Comparison of ENCODE assay signal across 18 cellular contexts in the genomic region with DNA sequence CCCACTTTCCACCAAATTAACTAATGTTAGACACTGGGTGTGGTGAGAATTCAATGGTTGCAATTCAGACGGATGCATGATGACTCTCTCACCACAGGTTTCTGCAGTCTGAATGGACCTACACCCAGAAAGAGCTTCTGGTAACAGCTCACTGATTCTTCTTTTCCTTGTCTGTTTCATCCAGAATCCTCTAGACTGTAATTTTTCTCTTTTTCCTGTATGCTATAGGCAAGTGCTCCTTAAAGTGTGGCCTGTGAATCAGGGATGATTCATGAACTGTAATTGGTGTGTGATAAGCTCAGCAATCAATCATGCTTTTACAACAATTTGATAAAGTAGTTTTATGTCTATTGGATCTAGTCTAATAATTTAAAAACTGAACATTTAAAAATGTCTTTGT. TPM values are rescaled to one million over a fixed set of nuclear protein-coding genes. Genes with fewer than 3 reads are reported as not detected.
DNase-seq lines count a peak whose midpoint lies in the region; ATAC-seq, FAIRE-seq and TF ChIP-seq lines count a peak whose summit lies in the region.
"Had no signal": no experiment of that assay in that cellular context is flagged by ENCODE, and none has a peak within 500 bp of the region (broad histone marks: within the 10 kb centered on the region; RNA-seq: fewer than 3 reads in every experiment).

No MANE protein-coding gene starts in this region.

- H4K20me1 ChIP-seq in keratinocyte (ENCODE audit: control insufficient read depth, extremely low read depth, insufficient read depth, low read length), result no peaks in the 10 kb centered on the region

- no peak overlapping the region for H2AFZ ChIP-seq in keratinocyte (ENCODE audit: control insufficient read depth, low read length)

- dilution Hi-C loops in keratinocyte (cut with MboI; ENCODE audit: extremely low pct_ligation_motif_present, low sequenced_read_pairs), result no loop called here

- H3K27me3 Mint-ChIP-seq in HFFc6 (ENCODE audit: insufficient read depth), result peaks cover 17% of the 10 kb centered on the region
- H3K27me3 Mint-ChIP-seq: brain had no signal

- no peak overlapping the region for H3K4me3 Mint-ChIP-seq in HFFc6
- H3K4me3 Mint-ChIP-seq: brain, IgD-negative memory B cell had no signal

- H3K36me3 ChIP-seq in adipocyte (ENCODE audit: control insufficient read depth, insufficient read depth, low read length, severe bottlenecking) (no peaks in the 10 kb centered on the region), keratinocyte (ENCODE audit: control insufficient read depth in 2 of 2, extremely low read depth in 1 of 2, insufficient read depth in 2 of 2, low read length in 2 of 2) (no peaks in the 10 kb centered on the region)
- H3K36me3 ChIP-seq: tibial artery had no signal

- H3K9me3 ChIP-seq in A549 (no peaks in the 10 kb centered on the region), adipocyte (ENCODE audit: control insufficient read depth, low read length) (no peaks in the 10 kb centered on the region), keratinocyte (ENCODE audit: control insufficient read depth, low read depth, low read length) (no peaks in the 10 kb centered on the region)
- H3K9me3 ChIP-seq: tibial artery had no signal

- H3K27me3 ChIP-seq in adipocyte (replicated peaks; ENCODE audit: control insufficient read depth, insufficient read depth, low read length), result no peaks in the 10 kb centered on the region
- no peaks in the 10 kb centered on the region for H3K27me3 ChIP-seq in keratinocyte (ENCODE audit: control insufficient read depth, extremely low read depth, insufficient read depth, low read length)
- H3K27me3 ChIP-seq: tibial artery had no signal

- peaks cover 53% of the 10 kb centered on the region for H3K4me1 Mint-ChIP-seq in HFFc6 (ENCODE audit: low read depth)
- H3K4me1 Mint-ChIP-seq: IgD-negative memory B cell had no signal

- TF ChIP-seq EP300 in A549 (IDR thresholded peaks at IDR 0.05), result no peak

- POLR2A ChIA-PET in A549 (lab: Yijun Ruan, JAX), result no interaction called here

- H3K4me2 ChIP-seq in A549, result peak overlapping the region; percentile 64
- peak overlapping the region; percentile 65 for H3K4me2 ChIP-seq in keratinocyte (ENCODE audit: control insufficient read depth, extremely low read depth, insufficient read depth, low read depth, low read length)

- H3K79me2 ChIP-seq in keratinocyte (ENCODE audit: control insufficient read depth, insufficient read depth, low read length), result no peaks in the 10 kb centered on the region

- H3K27ac ChIP-seq in A549, result peak overlapping the region; percentile 28 to 65; a peak in 3 of 6 replicates
- peak overlapping the region; percentile 81 for H3K27ac ChIP-seq in keratinocyte (ENCODE audit: control insufficient read depth, insufficient read depth, low read length)
- H3K27ac ChIP-seq: tibial artery had no signal

- H3K9ac ChIP-seq in adipocyte (ENCODE audit: low read length) (no peak overlapping the region), keratinocyte (ENCODE audit: control insufficient read depth, extremely low read depth, insufficient read depth, low read length) (peak overlapping the region; percentile 42)

- H3K4me1 ChIP-seq in A549, result peaks cover 52% of the 10 kb centered on the region
- peaks cover 11% of the 10 kb centered on the region for H3K4me1 ChIP-seq in adipocyte (ENCODE audit: control insufficient read depth, insufficient read depth, low read length)
- peaks cover 56% of the 10 kb centered on the region for H3K4me1 ChIP-seq in keratinocyte (ENCODE audit: control insufficient read depth, extremely low read depth, insufficient read depth, low read length)
- H3K4me1 ChIP-seq: tibial artery had no signal

- FAIRE-seq in A549 (lab: Jason Lieb, UNC) (no peak), keratinocyte (lab: Jason Lieb, UNC) (peak; percentile 91)

- DNase-seq in A549 (ENCODE audit: low read depth in 1 of 2, low spot score in 1 of 2), result no peak
- DNase-seq in HFFc6, result peak; percentile 47
- DNase-seq in adipocyte (ENCODE audit: low read depth), result peak; percentile 15
- DNase-seq in keratinocyte (ENCODE audit: low read depth, low spot score), result no peak
- DNase-seq in NCI-H446 treated with DMSO at 0.1 percent for 48 hours (lab: John Stamatoyannopoulos, UW), result no peak
- no peak for DNase-seq in NCI-H526 treated with DMSO at 0.1 percent for 48 hours (lab: John Stamatoyannopoulos, UW)
- no peak for DNase-seq in cerebellar nuclear complex (lab: John Stamatoyannopoulos, UW)
- DNase-seq: activated CD4-positive, alpha-beta T cell treated with anti-CD3 and anti-CD28 coated beads, Interleukin-2, amount 50 U/mL, for 4 hours; hippocampal formation; NCI-H1436 treated with DMSO at 0.1 percent for 48 hours; stimulated activated CD4-positive, alpha-beta T cell treated with anti-CD3 and anti-CD28 coated beads, Interleukin-12 subunit alpha, Interleukin-12 subunit beta, amount 100 ng/mL, for 4 hours; tibial artery had no signal

- no peaks in the 10 kb centered on the region for H3K36me3 Mint-ChIP-seq in HFFc6 (ENCODE audit: low read depth)
- H3K36me3 Mint-ChIP-seq: brain had no signal

- H3K4me3 ChIP-seq in A549 (no peak overlapping the region), adipocyte (ENCODE audit: low read length) (no peak overlapping the region), keratinocyte (ENCODE audit: control insufficient read depth in 2 of 3, extremely low read depth in 1 of 3, insufficient read depth in 2 of 3, low read depth in 1 of 3, low read length in 3 of 3) (no peak overlapping the region)
- H3K4me3 ChIP-seq: tibial artery had no signal

- no peak for TF ChIP-seq RAD21 in A549 (conservative IDR thresholded peaks at IDR 0.05 in 1 of 2, IDR thresholded peaks at IDR 0.05 in 1 of 2)

- CTCF ChIA-PET in A549 (lab: Yijun Ruan, JAX), result interaction anchor here (1.0 to 1.8 kb wide), 2 partner anchors 19 to 28 kb away, joined by 3 to 4 read pairs; no protein-coding TSS in a partner anchor

- H3K27ac Mint-ChIP-seq in HFFc6, result no peak overlapping the region
- H3K27ac Mint-ChIP-seq: activated T-helper 2 cell treated with anti-CD3 and anti-CD28 coated beads, Interferon-gamma antibody, Interleukin-2, Interleukin-4, amounts not matched to agents 10 μg/mL and 5 μg/mL and 100 μg/mL, durations not matched to agents 14 hours and 24 hours and 36 hours; IgD-negative memory B cell had no signal

- 72% methylated on average over 1 of the region's 1 CpG for WGBS in A549 (ENCODE audit: missing lambda C conversion rate)

- TF ChIP-seq POLR2A in A549 (IDR thresholded peaks at IDR 0.05; ENCODE audit: low read length), result no peak

- no peak for TF ChIP-seq CTCF in A549 (IDR thresholded peaks at IDR 0.05)
- TF ChIP-seq CTCF in HFFc6 (IDR thresholded peaks at IDR 0.05), result no peak
- TF ChIP-seq CTCF in keratinocyte (optimal IDR thresholded peaks at IDR 0.05 in 1 of 3, IDR thresholded peaks at IDR 0.05 in 1 of 3, conservative IDR thresholded peaks at IDR 0.05 in 1 of 3; ENCODE audit: extremely low read depth in 1 of 3, insufficient read depth in 2 of 3, low read length in 3 of 3), result no peak

- H3K9me1 ChIP-seq in keratinocyte (ENCODE audit: control insufficient read depth, extremely low read depth, insufficient read depth, low read length), result no peaks in the 10 kb centered on the region

- H3K9me3 Mint-ChIP-seq in HFFc6, result no peaks in the 10 kb centered on the region
- H3K9me3 Mint-ChIP-seq: activated T-helper 2 cell treated with anti-CD3 and anti-CD28 coated beads, Interferon-gamma antibody, Interleukin-2, Interleukin-4, amounts not matched to agents 10 μg/mL and 5 μg/mL and 100 μg/mL, durations not matched to agents 14 hours and 24 hours and 36 hours; brain had no signal

- ATAC-seq in A549, result peak in 1 of 2 experiments; percentile 28; a peak in 1 of 6 replicates
- no peak for ATAC-seq in HG03139 (IDR thresholded peaks at IDR 0.05; ENCODE audit: unreplicated experiment)

RNA-seq across cellular contexts. Expression of gene MMP10, which starts 18.0 kb away (rescaled TPM):
- polyA plus RNA-seq in A549 (2011; rRNA removed), result 1.5 and 2.0 TPM in 2 replicates
- 0.03 and 0.04 TPM in 2 replicates for polyA plus RNA-seq in A549 (2012; cell fraction: cytosol; rRNA removed)
- polyA plus RNA-seq in A549 (2012; cell fraction: nucleus; rRNA removed), result 0.05 TPM in 2 replicates
- 0.13 to 0.17 TPM (median 0.13 TPM) in 3 replicates for polyA plus RNA-seq in A549 (2017; fragmentation: RNase III; extraction: RNeasy Plus Mini Kit Qiagen cat#74134 plus additional on column Dnase treatment)
- 0.44 and 0.95 TPM in 2 replicates for polyA minus RNA-seq in A549 (2011; rRNA and poly(A)+ RNA removed)
- 1 to 10 TPM in 4 of 6 experiments, under 1 TPM in 2; 0.33 to 3.9 (median 1.1) TPM for total RNA-seq in HFFc6 (2021; fragmentation: NEBNext Ultra II Directional; extraction: Animal tissue kit (Norgen Biotek cat#: 25700))
- 19.1 to 45.7 TPM (median 44.4 TPM) in 3 replicates for polyA plus RNA-seq in keratinocyte
- polyA plus RNA-seq in keratinocyte (2011; ENCODE audit: low read depth), result 1.5 TPM
- polyA plus RNA-seq in keratinocyte (2011; cell fraction: cytosol; rRNA removed), result 8.7 and 15.4 TPM in 2 replicates
- 69.5 and 76.6 TPM in 2 replicates for polyA plus RNA-seq in keratinocyte (2011; cell fraction: nucleus; rRNA removed)
- 1.5 and 25.6 TPM in 2 replicates for polyA plus RNA-seq in keratinocyte (2012; ENCODE audit: low replicate concordance)
- 5.1 to 16.0 TPM (median 6.3 TPM) in 3 replicates for polyA minus RNA-seq in keratinocyte
- polyA minus RNA-seq in keratinocyte (2011; cell fraction: cytosol; rRNA and poly(A)+ RNA removed), result 10.0 TPM
- 17.3 and 51.0 TPM in 2 replicates for polyA minus RNA-seq in keratinocyte (2011; cell fraction: nucleus; rRNA and poly(A)+ RNA removed)
- total RNA-seq: activated T-helper 2 cell treated with anti-CD3 and anti-CD28 coated beads, Interferon-gamma antibody, Interleukin-2, Interleukin-4, amounts not matched to agents 10 μg/mL and 5 μg/mL and 100 μg/mL, durations not matched to agents 14 hours and 24 hours and 36 hours; lower leg skin had no signal
- polyA plus RNA-seq: IgD-negative memory B cell had no signal

RNA-seq across cellular contexts. Expression of gene MMP1, which starts 35.5 kb away (rescaled TPM):
- polyA plus RNA-seq in A549 (2011; rRNA removed) (0.12 and 0.42 TPM in 2 replicates), A549 (2017; fragmentation: RNase III; extraction: RNeasy Plus Mini Kit Qiagen cat#74134 plus additional on column Dnase treatment) (0.06 TPM in 1 of 3 replicates, not detected in the others), keratinocyte (81.5 to 158 TPM (median 107 TPM) in 3 replicates)
- not detected in 2 replicates for polyA plus RNA-seq in A549 (2012; cell fraction: cytosol; rRNA removed)
- not detected in 2 replicates for polyA plus RNA-seq in A549 (2012; cell fraction: nucleus; rRNA removed)
- polyA minus RNA-seq in A549 (2011; rRNA and poly(A)+ RNA removed), result 0.17 TPM in 1 of 2 replicates, not detected in the other
- total RNA-seq in HFFc6 (2021; fragmentation: NEBNext Ultra II Directional; extraction: Animal tissue kit (Norgen Biotek cat#: 25700)), result 1,000 to 10,000 TPM in 4 of 6 experiments, 100 to 1,000 TPM in 2; 523 to 1,218 (median 1,082) TPM
- polyA plus RNA-seq in keratinocyte (2011; ENCODE audit: low read depth), result 8.7 TPM
- polyA plus RNA-seq in keratinocyte (2011; cell fraction: cytosol; rRNA removed), result 24.4 and 29.6 TPM in 2 replicates
- polyA plus RNA-seq in keratinocyte (2011; cell fraction: nucleus; rRNA removed), result 121 and 131 TPM in 2 replicates
- polyA plus RNA-seq in keratinocyte (2012; ENCODE audit: low replicate concordance), result 14.7 and 75.0 TPM in 2 replicates
- polyA minus RNA-seq in keratinocyte, result 29.2 to 105 TPM (median 63.0 TPM) in 3 replicates
- polyA minus RNA-seq in keratinocyte (2011; cell fraction: cytosol; rRNA and poly(A)+ RNA removed), result 20.9 TPM
- 46.0 and 86.9 TPM in 2 replicates for polyA minus RNA-seq in keratinocyte (2011; cell fraction: nucleus; rRNA and poly(A)+ RNA removed)
- total RNA-seq: activated T-helper 2 cell treated with anti-CD3 and anti-CD28 coated beads, Interferon-gamma antibody, Interleukin-2, Interleukin-4, amounts not matched to agents 10 μg/mL and 5 μg/mL and 100 μg/mL, durations not matched to agents 14 hours and 24 hours and 36 hours; lower leg skin had no signal
- polyA plus RNA-seq: IgD-negative memory B cell had no signal

RNA-seq across cellular contexts. Expression of gene MMP8, which starts 37.7 kb away (rescaled TPM):
- polyA plus RNA-seq in A549 (2011; rRNA removed) (not detected in 2 replicates), A549 (2017; fragmentation: RNase III; extraction: RNeasy Plus Mini Kit Qiagen cat#74134 plus additional on column Dnase treatment) (not detected in 3 replicates), keratinocyte (0.09 to 0.33 TPM in 2 of 3 replicates, not detected in the other)
- polyA plus RNA-seq in A549 (2012; cell fraction: cytosol; rRNA removed), result not detected in 2 replicates
- polyA plus RNA-seq in A549 (2012; cell fraction: nucleus; rRNA removed), result not detected in 2 replicates
- polyA minus RNA-seq in A549 (2011; rRNA and poly(A)+ RNA removed), result not detected in 2 replicates
- not detected for total RNA-seq in HFFc6 (2021; fragmentation: NEBNext Ultra II Directional; extraction: Animal tissue kit (Norgen Biotek cat#: 25700))
- not detected for polyA plus RNA-seq in keratinocyte (2011; ENCODE audit: low read depth)
- not detected in 2 replicates for polyA plus RNA-seq in keratinocyte (2011; cell fraction: cytosol; rRNA removed)
- polyA plus RNA-seq in keratinocyte (2011; cell fraction: nucleus; rRNA removed), result 0.04 and 0.15 TPM in 2 replicates
- polyA plus RNA-seq in keratinocyte (2012; ENCODE audit: low replicate concordance), result 0.13 TPM in 1 of 2 replicates, not detected in the other
- 0.72 TPM in 1 of 3 replicates, not detected in the others for polyA minus RNA-seq in keratinocyte
- not detected for polyA minus RNA-seq in keratinocyte (2011; cell fraction: cytosol; rRNA and poly(A)+ RNA removed)
- polyA minus RNA-seq in keratinocyte (2011; cell fraction: nucleus; rRNA and poly(A)+ RNA removed), result not detected in 2 replicates
- total RNA-seq: activated T-helper 2 cell treated with anti-CD3 and anti-CD28 coated beads, Interferon-gamma antibody, Interleukin-2, Interleukin-4, amounts not matched to agents 10 μg/mL and 5 μg/mL and 100 μg/mL, durations not matched to agents 14 hours and 24 hours and 36 hours; NCI-H460 had no signal
- polyA plus RNA-seq: IgD-negative memory B cell had no signal

RNA-seq across cellular contexts. Expression of gene MMP27, which starts 56.8 kb away (rescaled TPM):
- polyA plus RNA-seq in A549 (2011; rRNA removed) (not detected in 2 replicates), A549 (2017; fragmentation: RNase III; extraction: RNeasy Plus Mini Kit Qiagen cat#74134 plus additional on column Dnase treatment) (not detected in 3 replicates), keratinocyte (not detected in 3 replicates)
- not detected in 2 replicates for polyA plus RNA-seq in A549 (2012; cell fraction: cytosol; rRNA removed)
- polyA plus RNA-seq in A549 (2012; cell fraction: nucleus; rRNA removed), result not detected in 2 replicates
- polyA minus RNA-seq in A549 (2011; rRNA and poly(A)+ RNA removed), result not detected in 2 replicates
- total RNA-seq in HFFc6 (2021; fragmentation: NEBNext Ultra II Directional; extraction: Animal tissue kit (Norgen Biotek cat#: 25700)), result not detected
- not detected for polyA plus RNA-seq in keratinocyte (2011; ENCODE audit: low read depth)
- not detected in 2 replicates for polyA plus RNA-seq in keratinocyte (2011; cell fraction: cytosol; rRNA removed)
- not detected in 2 replicates for polyA plus RNA-seq in keratinocyte (2011; cell fraction: nucleus; rRNA removed)
- not detected in 2 replicates for polyA plus RNA-seq in keratinocyte (2012; ENCODE audit: low replicate concordance)
- not detected in 3 replicates for polyA minus RNA-seq in keratinocyte
- polyA minus RNA-seq in keratinocyte (2011; cell fraction: cytosol; rRNA and poly(A)+ RNA removed), result not detected
- not detected in 2 replicates for polyA minus RNA-seq in keratinocyte (2011; cell fraction: nucleus; rRNA and poly(A)+ RNA removed)
- total RNA-seq: activated T-helper 2 cell treated with anti-CD3 and anti-CD28 coated beads, Interferon-gamma antibody, Interleukin-2, Interleukin-4, amounts not matched to agents 10 μg/mL and 5 μg/mL and 100 μg/mL, durations not matched to agents 14 hours and 24 hours and 36 hours; NCI-H460 had no signal
- polyA plus RNA-seq: IgD-negative memory B cell had no signal

Comparison
In these comparisons a context has a peak if more than half of its experiments do, and no peak if none do; other contexts are left out.
1. DNase-seq: peak in HFFc6 (single experiment) and adipocyte (single experiment); none in A549 (0 of 2), keratinocyte (single experiment), NCI-H446 treated with DMSO at 0.1 percent for 48 hours (single experiment), NCI-H526 treated with DMSO at 0.1 percent for 48 hours (single experiment) and cerebellar nuclear complex (0 of 2).
2. RNA of gene MMP1, which starts 35.5 kb away (polyA plus RNA-seq): 8.7 to 158 TPM in keratinocyte; 0.06 to 0.42 TPM in A549; every median in the first group is over 4 times any median in the second.